Comparison of ENCODE assay signal across 13 cellular contexts in genomic region chr6:455006-455585, GRCh38.
A peak's percentile ranks its signal among the peaks of the same experiment; 100 is the strongest.
DNase-seq lines count a peak whose midpoint lies in the region; ATAC-seq and TF ChIP-seq lines count a peak whose summit lies in the region.
"Had no signal": no experiment of that assay in that cellular context is flagged by ENCODE, and none has a peak within 500 bp of the region (broad histone marks: within the 10 kb centered on the region; RNA-seq: fewer than 3 reads in every experiment).

No MANE protein-coding gene starts in this region.

- TF ChIP-seq POLR2A in upper lobe of left lung (IDR thresholded peaks at IDR 0.05) = no peak
- TF ChIP-seq POLR2A in stomach (IDR thresholded peaks at IDR 0.05) = no peak

- CTCF ChIA-PET in RWPE1 (lab: Yijun Ruan, JAX) = no interaction called here
- CTCF ChIA-PET in activated naive CD4-positive, alpha-beta T cell treated with anti-CD3 and anti-CD28 coated beads for 36 hours (lab: Charles Lee) = interaction anchor here (0.5 to 1.0 kb wide), 2 partner anchors 23 to 30 kb away, joined by 3 read pairs; no protein-coding TSS in a partner anchor

- H3K27ac Mint-ChIP-seq in CD4-positive, CD25-positive, alpha-beta regulatory T cell = peak overlapping the region in 2 of 3 donors; percentile 48 to 64
- peak overlapping the region; percentile 6 for H3K27ac Mint-ChIP-seq in activated naive CD4-positive, alpha-beta T cell treated with anti-CD3 and anti-CD28 coated beads for 36 hours
- no peak overlapping the region for H3K27ac Mint-ChIP-seq in osteocyte (ENCODE audit: unreplicated experiment)
- H3K27ac Mint-ChIP-seq: nephron had no signal

- H3K4me1 ChIP-seq in CD4-positive, CD25-positive, alpha-beta regulatory T cell (ENCODE audit: control insufficient read depth, insufficient read depth, low read length, poor library complexity, severe bottlenecking) = no peaks in the 10 kb centered on the region
- H3K4me1 ChIP-seq in upper lobe of left lung = no peaks in the 10 kb centered on the region
- peaks cover 0 to 6% (median 0%) of the 10 kb centered on the region in 4 donors for H3K4me1 ChIP-seq in stomach
- H3K4me1 ChIP-seq: body of pancreas, lower lobe of right lung, suprapubic skin had no signal

- H3K36me3 ChIP-seq in CD4-positive, CD25-positive, alpha-beta regulatory T cell (ENCODE audit: control insufficient read depth, insufficient read depth, low read length) = no peaks in the 10 kb centered on the region
- H3K36me3 ChIP-seq in upper lobe of left lung (no peaks in the 10 kb centered on the region), stomach (no peaks in the 10 kb centered on the region)
- H3K36me3 ChIP-seq: lower lobe of right lung, suprapubic skin had no signal

- no peak for TF ChIP-seq EP300 in upper lobe of left lung (IDR thresholded peaks at IDR 0.05)
- no peak for TF ChIP-seq EP300 in stomach (IDR thresholded peaks at IDR 0.05)

- peak in 1 of 3 donors; percentile 50 for DNase-seq in CD4-positive, CD25-positive, alpha-beta regulatory T cell
- DNase-seq in RWPE1 (ENCODE audit: low spot score) (peak; percentile 11), osteocyte (ENCODE audit: extremely low spot score, unreplicated experiment) (peak; percentile 34), upper lobe of left lung (no peak), GF-D8 (lab: John Stamatoyannopoulos, UW) (no peak), stomach (no peak)
- peak; percentile 78 for DNase-seq in activated naive CD4-positive, alpha-beta T cell treated with anti-CD3 and anti-CD28 coated beads for 36 hours
- DNase-seq: body of pancreas; effector CD4-positive, alpha-beta T cell; lower lobe of right lung had no signal

- H3K9me3 Mint-ChIP-seq in CD4-positive, CD25-positive, alpha-beta regulatory T cell = peaks cover 0 to 6% (median 2%) of the 10 kb centered on the region in 7 donors
- peaks cover 6% of the 10 kb centered on the region for H3K9me3 Mint-ChIP-seq in activated naive CD4-positive, alpha-beta T cell treated with anti-CD3 and anti-CD28 coated beads for 36 hours
- H3K9me3 Mint-ChIP-seq in osteocyte (ENCODE audit: unreplicated experiment) = peaks cover 11% of the 10 kb centered on the region

- intact Hi-C loops in activated naive CD4-positive, alpha-beta T cell treated with anti-CD3 and anti-CD28 coated beads for 36 hours (cut with micrococcal nuclease) = no loop called here
- intact Hi-C loops in stomach (cut with DNase I; ENCODE audit: low total_unique reads) = no loop called here

- H3K36me3 Mint-ChIP-seq in CD4-positive, CD25-positive, alpha-beta regulatory T cell = no peaks in the 10 kb centered on the region
- H3K36me3 Mint-ChIP-seq in activated naive CD4-positive, alpha-beta T cell treated with anti-CD3 and anti-CD28 coated beads for 36 hours (ENCODE audit: low read depth) = peaks cover 3% of the 10 kb centered on the region
- no peaks in the 10 kb centered on the region for H3K36me3 Mint-ChIP-seq in osteocyte (ENCODE audit: unreplicated experiment)

- H3K27ac ChIP-seq in CD4-positive, CD25-positive, alpha-beta regulatory T cell (ENCODE audit: insufficient read depth, low read length, poor library complexity, severe bottlenecking) = no peak overlapping the region
- H3K27ac ChIP-seq in RWPE1 = no peak overlapping the region
- H3K27ac ChIP-seq in upper lobe of left lung = no peak overlapping the region
- no peak overlapping the region for H3K27ac ChIP-seq in stomach
- H3K27ac ChIP-seq: body of pancreas, lower lobe of right lung, suprapubic skin had no signal

- H3K4me1 Mint-ChIP-seq in CD4-positive, CD25-positive, alpha-beta regulatory T cell = peaks cover 0 to 11% (median 5%) of the 10 kb centered on the region in 4 donors
- peaks cover 28% of the 10 kb centered on the region for H3K4me1 Mint-ChIP-seq in activated naive CD4-positive, alpha-beta T cell treated with anti-CD3 and anti-CD28 coated beads for 36 hours (ENCODE audit: low read depth)
- no peaks in the 10 kb centered on the region for H3K4me1 Mint-ChIP-seq in osteocyte (ENCODE audit: unreplicated experiment)

- peak; percentile 71 to 80 for ATAC-seq in CD4-positive, CD25-positive, alpha-beta regulatory T cell (ENCODE audit: low read depth in 2 of 2)
- ATAC-seq in upper lobe of left lung (ENCODE audit: low FRiP score in 2 of 2) (no peak), GM18498 (IDR thresholded peaks at IDR 0.05; ENCODE audit: unreplicated experiment) (no peak)
- ATAC-seq: lower lobe of right lung had no signal

- TF ChIP-seq CTCF in RWPE1 (conservative IDR thresholded peaks at IDR 0.05; ENCODE audit: low read depth) = no peak
- TF ChIP-seq CTCF in osteocyte (IDR thresholded peaks at IDR 0.05) = no peak
- no peak for TF ChIP-seq CTCF in upper lobe of left lung (IDR thresholded peaks at IDR 0.05)
- no peak for TF ChIP-seq CTCF in stomach (IDR thresholded peaks at IDR 0.05)

- no peaks in the 10 kb centered on the region for H3K27me3 ChIP-seq in CD4-positive, CD25-positive, alpha-beta regulatory T cell (ENCODE audit: control insufficient read depth, insufficient read depth, low read length)
- H3K27me3 ChIP-seq in upper lobe of left lung = no peaks in the 10 kb centered on the region
- H3K27me3 ChIP-seq in stomach = peaks cover 0 to 9% (median 0%) of the 10 kb centered on the region in 3 donors
- H3K27me3 ChIP-seq: body of pancreas had no signal

- H3K4me3 Mint-ChIP-seq in CD4-positive, CD25-positive, alpha-beta regulatory T cell = no peak overlapping the region
- peak overlapping the region; percentile 25 for H3K4me3 Mint-ChIP-seq in activated naive CD4-positive, alpha-beta T cell treated with anti-CD3 and anti-CD28 coated beads for 36 hours
- H3K4me3 Mint-ChIP-seq in osteocyte (ENCODE audit: unreplicated experiment) = no peak overlapping the region
- H3K4me3 Mint-ChIP-seq: nephron had no signal

- WGBS in upper lobe of left lung, 2 donors = 86 to 90% methylated on average over 11 of the region's 11 CpGs
- 78 to 85% (median 83%) methylated on average over 11 of the region's 11 CpGs for WGBS in stomach, 5 donors

- H3K9me3 ChIP-seq in CD4-positive, CD25-positive, alpha-beta regulatory T cell (ENCODE audit: control insufficient read depth in 2 of 2, low read length in 2 of 2) = no peaks in the 10 kb centered on the region
- H3K9me3 ChIP-seq in upper lobe of left lung (no peaks in the 10 kb centered on the region), stomach (no peaks in the 10 kb centered on the region)
- H3K9me3 ChIP-seq: body of pancreas, lower lobe of right lung, suprapubic skin had no signal

- POLR2A ChIA-PET in RWPE1 (lab: Yijun Ruan, JAX; ENCODE audit: low non-redundant PET) = no interaction called here

- H3K27me3 Mint-ChIP-seq in CD4-positive, CD25-positive, alpha-beta regulatory T cell = peaks cover 8% of the 10 kb centered on the region
- no peaks in the 10 kb centered on the region for H3K27me3 Mint-ChIP-seq in activated naive CD4-positive, alpha-beta T cell treated with anti-CD3 and anti-CD28 coated beads for 36 hours (ENCODE audit: low read depth)
- peaks cover 20% of the 10 kb centered on the region for H3K27me3 Mint-ChIP-seq in osteocyte (ENCODE audit: unreplicated experiment)

- H3K4me3 ChIP-seq in CD4-positive, CD25-positive, alpha-beta regulatory T cell (ENCODE audit: low read depth, low read length) = no peak overlapping the region
- H3K4me3 ChIP-seq in upper lobe of left lung (no peak overlapping the region), stomach (no peak overlapping the region)
- H3K4me3 ChIP-seq: body of pancreas, lower lobe of right lung, suprapubic skin had no signal

Comparison
In these comparisons a context has a peak if more than half of its experiments do, and no peak if none do; other contexts are left out.
1. ATAC-seq: peak in CD4-positive, CD25-positive, alpha-beta regulatory T cell (2 of 2); none in upper lobe of left lung (0 of 2) and GM18498 (single experiment).
2. DNase-seq: peak in RWPE1 (single experiment), activated naive CD4-positive, alpha-beta T cell treated with anti-CD3 and anti-CD28 coated beads for 36 hours (single experiment) and osteocyte (single experiment); none in upper lobe of left lung (0 of 2), GF-D8 (single experiment) and stomach (single experiment).